In the genomic region with DNA sequence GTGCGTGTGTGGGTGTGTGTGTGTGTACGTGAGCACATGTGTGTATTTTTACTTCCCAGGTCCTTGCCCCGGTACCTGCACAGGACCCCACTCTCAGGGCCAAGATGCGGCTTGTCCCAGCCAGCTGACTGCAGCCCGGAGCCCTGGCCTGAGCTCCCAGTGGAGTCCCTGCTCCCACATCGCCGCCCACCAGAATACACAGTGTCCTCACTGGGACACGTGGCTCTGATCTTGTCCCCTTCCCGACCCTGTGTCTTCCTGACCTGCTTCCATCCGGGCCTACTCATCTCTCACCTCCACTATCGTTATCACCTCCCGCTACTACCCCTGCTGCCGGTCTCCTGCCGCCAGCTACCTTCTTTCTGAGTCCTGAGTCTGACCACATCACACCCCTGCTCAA, we compare ENCODE assay signal across 22 cellular contexts.
DNase-seq lines count a peak whose midpoint lies in the region; ATAC-seq and TF ChIP-seq lines count a peak whose summit lies in the region.
"Had no signal": no experiment of that assay in that cellular context is flagged by ENCODE, and none has a peak within 500 bp of the region (broad histone marks: within the 10 kb centered on the region; RNA-seq: fewer than 3 reads in every experiment).

No MANE protein-coding gene starts in this region.

- no peaks in the 10 kb centered on the region for H3K27me3 ChIP-seq in BLaER1 treated with 17β-estradiol and CSF1 and Interleukin-3, amounts not matched to agents 10 nM and 100 nM
- no peaks in the 10 kb centered on the region for H3K27me3 ChIP-seq in lower lobe of right lung (ENCODE audit: low read depth)
- no peaks in the 10 kb centered on the region for H3K27me3 ChIP-seq in osteoblast (ENCODE audit: insufficient read depth, low read length)

- peaks cover 8 to 64% (median 50%) of the 10 kb centered on the region in 10 experiments; a peak in 19 of 20 replicates for H3K4me1 ChIP-seq in BLaER1 treated with 17β-estradiol and CSF1 and Interleukin-3, amounts not matched to agents 10 nM and 100 nM
- no peaks in the 10 kb centered on the region for H3K4me1 ChIP-seq in lower lobe of right lung
- H3K4me1 ChIP-seq in osteoblast (ENCODE audit: insufficient read depth, low read length), result no peaks in the 10 kb centered on the region
- H3K4me1 ChIP-seq: A549, HAP-1 had no signal

- no peaks in the 10 kb centered on the region for H3K36me3 ChIP-seq in BLaER1 treated with 17β-estradiol and CSF1 and Interleukin-3, amounts not matched to agents 10 nM and 100 nM
- H3K36me3 ChIP-seq in lower lobe of right lung, result no peaks in the 10 kb centered on the region
- H3K36me3 ChIP-seq in osteoblast (ENCODE audit: insufficient read depth, low read length), result no peaks in the 10 kb centered on the region
- H3K36me3 ChIP-seq: HAP-1 had no signal

- intact Hi-C loops in lower lobe of right lung (cut with DNase I), result no loop called here
- intact Hi-C loops in CD14-positive monocyte (cut with micrococcal nuclease), result no loop called here

- no peaks in the 10 kb centered on the region for H4K20me1 ChIP-seq in BLaER1 treated with 17β-estradiol and CSF1 and Interleukin-3, amounts not matched to agents 10 nM and 100 nM
- H4K20me1 ChIP-seq in osteoblast (ENCODE audit: insufficient read depth, low read length), result no peaks in the 10 kb centered on the region

- H3K9ac ChIP-seq in BLaER1 treated with 17β-estradiol and CSF1 and Interleukin-3, amounts not matched to agents 10 nM and 100 nM, result no peak overlapping the region

- H3K27ac Mint-ChIP-seq in WTC11, result peak overlapping the region; percentile 23; the same call in 1 of the 2 replicates
- H3K27ac Mint-ChIP-seq in CD14-positive monocyte, result peak overlapping the region in 1 of 7 donors; percentile 18
- no peak overlapping the region for H3K27ac Mint-ChIP-seq in HFFc6
- H3K27ac Mint-ChIP-seq: B cell; CD4-positive, alpha-beta T cell had no signal

- H3K4me3 Mint-ChIP-seq in WTC11, result no peak overlapping the region
- H3K4me3 Mint-ChIP-seq in CD14-positive monocyte, result no peak overlapping the region
- no peak overlapping the region for H3K4me3 Mint-ChIP-seq in HFFc6
- H3K4me3 Mint-ChIP-seq: B cell; CD4-positive, alpha-beta T cell had no signal

- POLR2A ChIA-PET in WTC11 (lab: Charles Lee), result no interaction called here

- no peak for ATAC-seq in WTC11
- ATAC-seq in lower lobe of right lung, result no peak
- ATAC-seq in HG03025 (IDR thresholded peaks at IDR 0.05; ENCODE audit: low FRiP score, unreplicated experiment), result no peak
- ATAC-seq: A549, GM12878, Right ventricle myocardium inferior had no signal

- CTCF ChIA-PET in WTC11 (lab: Charles Lee), result interaction anchor here (1.1 to 3.9 kb wide), 3 partner anchors 113 to 245 kb away, joined by 4 to 20 read pairs (median 5); no protein-coding TSS in a partner anchor

- H3K9me3 ChIP-seq in BLaER1 treated with 17β-estradiol and CSF1 and Interleukin-3, amounts not matched to agents 10 nM and 100 nM (replicated peaks in 1 of 11), result peaks cover 0 to 16% (median 9%) of the 10 kb centered on the region in 11 experiments; a peak in 14 of 22 replicates
- H3K9me3 ChIP-seq in lower lobe of right lung, result no peaks in the 10 kb centered on the region
- no peaks in the 10 kb centered on the region for H3K9me3 ChIP-seq in osteoblast (ENCODE audit: low read depth, low read length)
- H3K9me3 ChIP-seq: A549, HAP-1 had no signal

- H3K27me3 Mint-ChIP-seq in WTC11 (ENCODE audit: low read depth), result peaks cover 4% of the 10 kb centered on the region; the same call in 1 of the 2 replicates
- H3K27me3 Mint-ChIP-seq in CD14-positive monocyte (ENCODE audit: low read depth in 3 of 3), result peaks cover 2 to 7% (median 4%) of the 10 kb centered on the region in 3 donors
- H3K27me3 Mint-ChIP-seq in HFFc6 (ENCODE audit: insufficient read depth), result peaks cover 19% of the 10 kb centered on the region
- H3K27me3 Mint-ChIP-seq: B cell; CD4-positive, alpha-beta T cell had no signal

- peaks cover 22% of the 10 kb centered on the region for H3K4me1 Mint-ChIP-seq in WTC11
- H3K4me1 Mint-ChIP-seq in CD14-positive monocyte, result peaks cover 5% of the 10 kb centered on the region
- no peaks in the 10 kb centered on the region for H3K4me1 Mint-ChIP-seq in HFFc6 (ENCODE audit: low read depth)

- H3K27ac ChIP-seq in BLaER1 treated with 17β-estradiol and CSF1 and Interleukin-3, amounts not matched to agents 10 nM and 100 nM, result peak overlapping the region in 2 of 11 experiments; percentile 37 to 43; a peak in 4 of 22 replicates
- H3K27ac ChIP-seq in lower lobe of right lung, result no peak overlapping the region
- no peak overlapping the region for H3K27ac ChIP-seq in osteoblast (ENCODE audit: low read depth, low read length)
- H3K27ac ChIP-seq: A549 had no signal

- 0 out of 2 replicates have a peak, but pooled peaks cover 6% of the 10 kb centered on the region for H3K9me3 Mint-ChIP-seq in WTC11
- peaks cover 2 to 10% (median 4%) of the 10 kb centered on the region in 7 donors for H3K9me3 Mint-ChIP-seq in CD14-positive monocyte
- H3K9me3 Mint-ChIP-seq in HFFc6, result peaks cover 13% of the 10 kb centered on the region
- H3K9me3 Mint-ChIP-seq: CD4-positive, alpha-beta T cell had no signal

- no peak for TF ChIP-seq CTCF in WTC11 (IDR thresholded peaks at IDR 0.05)
- TF ChIP-seq CTCF in lower lobe of right lung (IDR thresholded peaks at IDR 0.05), result no peak
- no peak for TF ChIP-seq CTCF in osteoblast (IDR thresholded peaks at IDR 0.05; ENCODE audit: extremely low read depth, low read depth, low read length)
- TF ChIP-seq CTCF in CD14-positive monocyte (IDR thresholded peaks at IDR 0.05), result no peak
- no peak for TF ChIP-seq CTCF in HFFc6 (IDR thresholded peaks at IDR 0.05)

- H3K4me3 ChIP-seq in BLaER1 treated with 17β-estradiol and CSF1 and Interleukin-3, amounts not matched to agents 10 nM and 100 nM, result no peak overlapping the region
- H3K4me3 ChIP-seq in lower lobe of right lung, result no peak overlapping the region
- H3K4me3 ChIP-seq in osteoblast (ENCODE audit: insufficient read depth, low read length), result no peak overlapping the region
- H3K4me3 ChIP-seq: A549, GM12878, HAP-1 had no signal

- DNase-seq in WTC11 (ENCODE audit: low spot score), result peak; percentile 11
- peak; percentile 31 for DNase-seq in lower lobe of right lung
- peak; percentile 19 for DNase-seq in osteoblast (ENCODE audit: insufficient read length, low spot score, missing footprints)
- no peak for DNase-seq in D341Med (ENCODE audit: low spot score)
- DNase-seq in CD14-positive monocyte (ENCODE audit: low spot score), result no peak
- DNase-seq in HFFc6, result no peak
- DNase-seq: CD4-positive, alpha-beta T cell; COR-L47; DMS 273 treated with DMSO at 0.1 percent for 48 hours; DMS79 treated with DMSO at 0.1 percent for 48 hours; Kasumi-1; NCI-H1694 treated with DMSO at 0.1 percent for 48 hours; NCI-H2081 treated with DMSO at 0.1 percent for 48 hours; NCI-H446; NCI-H526 had no signal

- H3K4me2 ChIP-seq in BLaER1 treated with 17β-estradiol and CSF1 and Interleukin-3, amounts not matched to agents 10 nM and 100 nM, result peak overlapping the region in 10 of 11 experiments; percentile 27 to 62 (median 52); a peak in 17 of 22 replicates
- H3K4me2 ChIP-seq in osteoblast (ENCODE audit: insufficient read depth, low read length), result no peak overlapping the region
- H3K4me2 ChIP-seq: A549 had no signal

- H2AFZ ChIP-seq in osteoblast (ENCODE audit: low read length), result no peak overlapping the region

- H3K36me3 Mint-ChIP-seq in WTC11 (no peaks in the 10 kb centered on the region), CD14-positive monocyte (no peaks in the 10 kb centered on the region), HFFc6 (ENCODE audit: low read depth) (no peaks in the 10 kb centered on the region)

- no peaks in the 10 kb centered on the region for H3K79me2 ChIP-seq in osteoblast (ENCODE audit: insufficient read depth, low read length)

TF ChIP-seq in WTC11, 78 proteins besides CTCF, POLR2A, EP300 and RAD21 (continues in another document):
- TF ChIP-seq HMGXB4 (CRISPR knock-in tag; IDR thresholded peaks at IDR 0.05), result no peak
- TF ChIP-seq, protein P1, sequence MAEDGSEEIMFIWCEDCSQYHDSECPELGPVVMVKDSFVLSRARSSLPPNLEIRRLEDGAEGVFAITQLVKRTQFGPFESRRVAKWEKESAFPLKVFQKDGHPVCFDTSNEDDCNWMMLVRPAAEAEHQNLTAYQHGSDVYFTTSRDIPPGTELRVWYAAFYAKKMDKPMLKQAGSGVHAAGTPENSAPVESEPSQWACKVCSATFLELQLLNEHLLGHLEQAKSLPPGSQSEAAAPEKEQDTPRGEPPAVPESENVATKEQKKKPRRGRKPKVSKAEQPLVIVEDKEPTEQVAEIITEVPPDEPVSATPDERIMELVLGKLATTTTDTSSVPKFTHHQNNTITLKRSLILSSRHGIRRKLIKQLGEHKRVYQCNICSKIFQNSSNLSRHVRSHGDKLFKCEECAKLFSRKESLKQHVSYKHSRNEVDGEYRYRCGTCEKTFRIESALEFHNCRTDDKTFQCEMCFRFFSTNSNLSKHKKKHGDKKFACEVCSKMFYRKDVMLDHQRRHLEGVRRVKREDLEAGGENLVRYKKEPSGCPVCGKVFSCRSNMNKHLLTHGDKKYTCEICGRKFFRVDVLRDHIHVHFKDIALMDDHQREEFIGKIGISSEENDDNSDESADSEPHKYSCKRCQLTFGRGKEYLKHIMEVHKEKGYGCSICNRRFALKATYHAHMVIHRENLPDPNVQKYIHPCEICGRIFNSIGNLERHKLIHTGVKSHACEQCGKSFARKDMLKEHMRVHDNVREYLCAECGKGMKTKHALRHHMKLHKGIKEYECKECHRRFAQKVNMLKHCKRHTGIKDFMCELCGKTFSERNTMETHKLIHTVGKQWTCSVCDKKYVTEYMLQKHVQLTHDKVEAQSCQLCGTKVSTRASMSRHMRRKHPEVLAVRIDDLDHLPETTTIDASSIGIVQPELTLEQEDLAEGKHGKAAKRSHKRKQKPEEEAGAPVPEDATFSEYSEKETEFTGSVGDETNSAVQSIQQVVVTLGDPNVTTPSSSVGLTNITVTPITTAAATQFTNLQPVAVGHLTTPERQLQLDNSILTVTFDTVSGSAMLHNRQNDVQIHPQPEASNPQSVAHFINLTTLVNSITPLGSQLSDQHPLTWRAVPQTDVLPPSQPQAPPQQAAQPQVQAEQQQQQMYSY (CRISPR knock-in tag; IDR thresholded peaks at IDR 0.05), result no peak
- no peak for TF ChIP-seq NR3C1 (CRISPR knock-in tag; conservative IDR thresholded peaks at IDR 0.05; ENCODE audit: low read depth)

Comparison
In these comparisons a context has a peak if more than half of its experiments do, and no peak if none do; other contexts are left out.
1. DNase-seq: peak in WTC11 (single experiment), lower lobe of right lung (single experiment) and osteoblast (single experiment); none in D341Med (single experiment), CD14-positive monocyte (single experiment) and HFFc6 (single experiment).